8 cellular contexts compared by ENCODE assay signal in the genomic region with DNA sequence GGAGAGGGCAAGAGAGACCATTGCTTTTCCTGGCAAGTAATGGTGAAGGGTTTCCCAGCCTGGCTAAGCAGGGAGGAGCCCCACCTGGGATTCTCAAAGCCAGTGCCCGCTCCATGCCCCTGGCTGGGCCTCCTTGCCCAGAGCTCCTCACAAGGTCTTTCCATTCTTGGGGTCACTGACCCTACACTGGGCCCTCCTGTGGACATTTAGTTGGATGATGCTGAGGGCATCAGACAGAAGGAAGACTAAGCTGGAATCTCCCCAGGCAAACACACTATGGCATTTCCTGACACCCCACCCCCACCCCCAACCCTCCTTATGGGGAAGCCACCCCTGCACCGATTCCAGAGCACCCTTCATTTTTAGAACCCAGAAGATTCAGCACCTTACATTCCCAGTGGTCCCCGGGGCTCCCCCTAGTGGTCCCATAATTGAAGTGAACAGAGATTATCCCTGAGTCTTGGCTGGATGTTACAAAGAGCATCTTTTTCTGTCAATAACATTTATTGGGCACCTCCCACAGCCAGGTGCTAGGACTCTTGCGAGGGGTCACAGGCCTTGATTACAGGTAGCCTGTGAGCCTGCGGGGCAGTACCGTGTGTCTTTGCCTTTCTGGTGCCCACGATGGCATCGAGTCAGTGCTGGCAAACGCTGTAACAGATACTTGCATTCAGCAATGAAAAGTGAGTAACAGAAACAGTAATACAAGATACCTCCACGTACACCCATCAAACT.
A peak's percentile ranks its signal among the peaks of the same experiment; 100 is the strongest.
DNase-seq lines count a peak whose midpoint lies in the region; ATAC-seq and TF ChIP-seq lines count a peak whose summit lies in the region.

No MANE protein-coding gene starts in this region.

- H3K79me1 ChIP-seq in mesendoderm (ENCODE audit: low read length): no peaks in the 10 kb centered on the region

- peaks cover 2% of the 10 kb centered on the region for H3K4me1 ChIP-seq in mesendoderm (ENCODE audit: control insufficient read depth, low read depth, low read length)
- H3K4me1 ChIP-seq in testis: no peaks in the 10 kb centered on the region

- no peak for TF ChIP-seq POLR2A in testis (IDR thresholded peaks at IDR 0.05)

- H3K4me1 Mint-ChIP-seq in effector memory CD8-positive, alpha-beta T cell (ENCODE audit: low read depth in 2 of 2): no peaks in the 10 kb centered on the region

- H2BK15ac ChIP-seq in mesendoderm (replicated peaks; ENCODE audit: low read depth): no peak overlapping the region

- H3K79me2 ChIP-seq in mesendoderm (ENCODE audit: control insufficient read depth, insufficient read depth, low read length): no peaks in the 10 kb centered on the region

- H3K27me3 ChIP-seq in mesendoderm (ENCODE audit: insufficient read depth, low read length, poor library complexity): no peaks in the 10 kb centered on the region
- H3K27me3 ChIP-seq in testis: no peaks in the 10 kb centered on the region

- no peak overlapping the region for H4K8ac ChIP-seq in mesendoderm (ENCODE audit: low read depth, low read length)

- intact Hi-C loops in testis (cut with DNase I; ENCODE audit: low total_unique reads): no loop called here

- peaks cover 30 to 49% of the 10 kb centered on the region in 2 donors for H3K27me3 Mint-ChIP-seq in effector memory CD8-positive, alpha-beta T cell

- no peak overlapping the region for H3K9ac ChIP-seq in mesendoderm (ENCODE audit: low read length)

- H3K23ac ChIP-seq in mesendoderm (ENCODE audit: low read length): no peak overlapping the region

- H3K9me3 Mint-ChIP-seq in effector memory CD8-positive, alpha-beta T cell: peaks cover 0 to 6% of the 10 kb centered on the region in 2 donors

- no peak overlapping the region for H2AK5ac ChIP-seq in mesendoderm (ENCODE audit: low read length)

- H3K36me3 ChIP-seq in mesendoderm (ENCODE audit: control insufficient read depth, insufficient read depth, low read length) (no peaks in the 10 kb centered on the region), testis (ENCODE audit: low read depth, missing control alignments) (no peaks in the 10 kb centered on the region)

- H4K5ac ChIP-seq in mesendoderm (ENCODE audit: low read length): no peak overlapping the region

- H2BK5ac ChIP-seq in mesendoderm (ENCODE audit: low read length): no peak overlapping the region

- no peak overlapping the region for H3K4me3 Mint-ChIP-seq in effector memory CD8-positive, alpha-beta T cell

- ATAC-seq in effector memory CD8-positive, alpha-beta T cell (replicated peaks): no peak
- ATAC-seq in HG02759 (IDR thresholded peaks at IDR 0.05; ENCODE audit: unreplicated experiment): no peak

- H3K4me3 ChIP-seq in mesendoderm (ENCODE audit: low read length): no peak overlapping the region
- no peak overlapping the region for H3K4me3 ChIP-seq in testis

- no peak overlapping the region for H2BK120ac ChIP-seq in mesendoderm (ENCODE audit: low read depth, low read length)

- H3K36me3 Mint-ChIP-seq in effector memory CD8-positive, alpha-beta T cell (ENCODE audit: insufficient read depth): no peaks in the 10 kb centered on the region

- H3K4me2 ChIP-seq in mesendoderm (ENCODE audit: low read length): no peak overlapping the region

- peak in 2 of 3 experiments; percentile 44 to 61 for TF ChIP-seq CTCF in testis (IDR thresholded peaks at IDR 0.05)

- H3K4ac ChIP-seq in mesendoderm (ENCODE audit: low read depth, low read length): no peak overlapping the region

- no CpG with 5 or more reads among the region's 10 CpGs for WGBS in mesendoderm (ENCODE audit: extremely low coverage, insufficient coverage, low lambda C conversion rate)
- WGBS in testis, 2 donors: 41 to 42% methylated on average over 10 of the region's 10 CpGs

- DNase-seq in activated gamma-delta T cell treated with Interleukin-2 at 50 U/mL for 16 hours (peak; percentile 31), activated gamma-delta T cell (lab: John Stamatoyannopoulos, UW) (no peak), MV-4-11 (lab: John Stamatoyannopoulos, UW) (peak; percentile 5), T-helper 2 cell (peak in 3 of 5 experiments; percentile 4 to 30 (median 14)), mesendoderm (peak; percentile 53), testis (peak; percentile 75)
- peak in 2 of 3 experiments; percentile 11 to 23 for DNase-seq in effector memory CD8-positive, alpha-beta T cell

- H3K56ac ChIP-seq in mesendoderm (ENCODE audit: low read length): no peak overlapping the region

- no peak overlapping the region for H3K18ac ChIP-seq in mesendoderm (ENCODE audit: low read length)

- H3K27ac ChIP-seq in mesendoderm (ENCODE audit: low read depth, low read length) (no peak overlapping the region), testis (no peak overlapping the region)

- H3K27ac Mint-ChIP-seq in effector memory CD8-positive, alpha-beta T cell: no peak overlapping the region

- H3K9me3 ChIP-seq in testis: no peaks in the 10 kb centered on the region
